9 cellular contexts compared by ENCODE assay signal in genomic region chr2:182650704-182651103, GRCh38.
A peak's percentile ranks its signal among the peaks of the same experiment; 100 is the strongest.
DNase-seq lines count a peak whose midpoint lies in the region; ATAC-seq, FAIRE-seq and TF ChIP-seq lines count a peak whose summit lies in the region.
"Had no signal": no experiment of that assay in that cellular context is flagged by ENCODE, and none has a peak within 500 bp of the region (broad histone marks: within the 10 kb centered on the region; RNA-seq: fewer than 3 reads in every experiment).

No MANE protein-coding gene starts in this region.

- FAIRE-seq in HepG2 (lab: Jason Lieb, UNC), result peak; percentile 39

- no TSS peak for BruUV-seq in HepG2 (replicated peaks; lab: Mats Ljungman, UMichigan)

- H3K27me3 Mint-ChIP-seq in brain, result no peaks in the 10 kb centered on the region
- H3K27me3 Mint-ChIP-seq in natural killer cell treated with Interleukin-12 subunit alpha and Interleukin-12 subunit beta and Interleukin-15 and Interleukin-18, amount 100 ng/mL, for 72 hours, result peaks cover 9 to 10% of the 10 kb centered on the region in 2 donors

- peak; percentile 83 for TF ChIP-seq CTCF in brain (conservative IDR thresholded peaks at IDR 0.05)
- peak; percentile 54 for TF ChIP-seq CTCF in HepG2 (CRISPR knock-in tag; IDR thresholded peaks at IDR 0.05)

- no peaks in the 10 kb centered on the region for H3K36me3 ChIP-seq in HepG2 (replicated peaks in 1 of 2; ENCODE audit: control insufficient read depth in 1 of 2, insufficient read depth in 2 of 2, low read length in 2 of 2)

- in situ Hi-C loops in ACHN (cut with HindIII; ENCODE audit: low pct_ligation_motif_present, low pct_unique_long_range_greater_than_20kb, low sequenced_read_pairs) (no loop called here), HepG2 (cut with HindIII; ENCODE audit: extremely low pct_ligation_motif_present, low pct_unique_long_range_greater_than_20kb) (loop anchor here (5.0 kb wide), 2 partner anchors 408 to 463 kb away; no protein-coding TSS in a partner anchor)

- no peaks in the 10 kb centered on the region; a peak in 1 of 5 replicates for H3K27me3 ChIP-seq in HepG2 (ENCODE audit: control insufficient read depth in 1 of 2, insufficient read depth in 2 of 2, low read length in 2 of 2)

- H3K27ac ChIP-seq in HepG2 (ENCODE audit: extremely low read length, insufficient read depth, low read length), result no peak overlapping the region

- DNase-seq in ACHN (peak; percentile 63), NCI-H2171 (lab: John Stamatoyannopoulos, UW) (peak; percentile 30), HepG2 (ENCODE audit: low spot score) (peak; percentile 28)
- no peak for DNase-seq in activated CD4-positive, alpha-beta T cell treated with anti-CD3 and anti-CD28 coated beads, Interleukin-2, amount 50 U/mL, for 1 hour
- no peak for DNase-seq in natural killer cell treated with Interleukin-12 subunit alpha and Interleukin-12 subunit beta and Interleukin-15 and Interleukin-18, amount 100 ng/mL, for 72 hours (ENCODE audit: low spot score)
- DNase-seq: activated naive CD8-positive, alpha-beta T cell treated with anti-CD3 and anti-CD28 coated beads, Interleukin-2, amount 10 ng/mL, durations not matched to agents 7 days and 5 days had no signal

- H3K4me1 Mint-ChIP-seq in brain, result peaks cover 17% of the 10 kb centered on the region
- no peaks in the 10 kb centered on the region for H3K4me1 Mint-ChIP-seq in natural killer cell treated with Interleukin-12 subunit alpha and Interleukin-12 subunit beta and Interleukin-15 and Interleukin-18, amount 100 ng/mL, for 72 hours (ENCODE audit: low read depth in 2 of 2)

- peak overlapping the region in 4 of 5 experiments; percentile 22 to 65 (median 47) for H3K27ac Mint-ChIP-seq in brain
- H3K27ac Mint-ChIP-seq in natural killer cell treated with Interleukin-12 subunit alpha and Interleukin-12 subunit beta and Interleukin-15 and Interleukin-18, amount 100 ng/mL, for 72 hours, result no peak overlapping the region
- H3K27ac Mint-ChIP-seq: activated naive CD8-positive, alpha-beta T cell treated with anti-CD3 and anti-CD28 coated beads, Interleukin-2, amount 10 ng/mL, durations not matched to agents 7 days and 5 days had no signal

- TF ChIP-seq POLR2A in HepG2 (IDR thresholded peaks at IDR 0.05; ENCODE audit: insufficient read depth in 1 of 2, low read depth in 2 of 2, low read length in 2 of 2), result no peak

- no peaks in the 10 kb centered on the region for H4K20me1 ChIP-seq in HepG2 (ENCODE audit: insufficient read depth, low read length)

- CTCF ChIA-PET in HepG2 (lab: Yijun Ruan, JAX; ENCODE audit: low intra/inter-chr PET ratio, low total read pairs), result interaction anchor here (1.4 to 3.8 kb wide), 3 partner anchors 408 to 465 kb away, joined by 3 to 31 read pairs (median 15); no protein-coding TSS in a partner anchor

- peak; percentile 32; the same call in 1 of the 2 replicates for TF ChIP-seq RAD21 in HepG2 (CRISPR knock-in tag; IDR thresholded peaks at IDR 0.05)

- no peak overlapping the region for H3K4me3 Mint-ChIP-seq in brain
- no peak overlapping the region for H3K4me3 Mint-ChIP-seq in natural killer cell treated with Interleukin-12 subunit alpha and Interleukin-12 subunit beta and Interleukin-15 and Interleukin-18, amount 100 ng/mL, for 72 hours
- H3K4me3 Mint-ChIP-seq: activated naive CD8-positive, alpha-beta T cell treated with anti-CD3 and anti-CD28 coated beads, Interleukin-2, amount 10 ng/mL, durations not matched to agents 7 days and 5 days had no signal

- no peak overlapping the region for H3K9ac ChIP-seq in HepG2 (ENCODE audit: insufficient read depth, low read depth, low read length)

- no peaks in the 10 kb centered on the region for H3K36me3 Mint-ChIP-seq in brain
- no peaks in the 10 kb centered on the region for H3K36me3 Mint-ChIP-seq in natural killer cell treated with Interleukin-12 subunit alpha and Interleukin-12 subunit beta and Interleukin-15 and Interleukin-18, amount 100 ng/mL, for 72 hours
- H3K36me3 Mint-ChIP-seq: activated naive CD8-positive, alpha-beta T cell treated with anti-CD3 and anti-CD28 coated beads, Interleukin-2, amount 10 ng/mL, durations not matched to agents 7 days and 5 days had no signal

- TF ChIP-seq EP300 in HepG2 (IDR thresholded peaks at IDR 0.05; ENCODE audit: low read depth in 2 of 2, low read length in 2 of 2) (no peak), HepG2 (CRISPR knock-in tag; IDR thresholded peaks at IDR 0.05; ENCODE audit: borderline replicate concordance) (no peak)

- H3K4me1 ChIP-seq in HepG2 (ENCODE audit: insufficient read depth, low read length), result no peaks in the 10 kb centered on the region

- ATAC-seq in GM18870 (IDR thresholded peaks at IDR 0.05; ENCODE audit: unreplicated experiment) (peak; percentile 49), HepG2 (no peak), GM21619 (IDR thresholded peaks at IDR 0.05; ENCODE audit: unreplicated experiment) (no peak)
- ATAC-seq in natural killer cell treated with Interleukin-12 subunit alpha and Interleukin-12 subunit beta and Interleukin-15 and Interleukin-18, amount 100 ng/mL, for 72 hours, result no peak

- intact Hi-C loops in HepG2 (cut with micrococcal nuclease; ENCODE audit: unreplicated experiment), result loop anchor here (5.0 kb wide), 1 partner anchor 908 kb away; no protein-coding TSS in a partner anchor

- 32% methylated on average over 4 of the region's 4 CpGs for WGBS in HepG2 (ENCODE audit: low lambda C conversion rate)

- no peaks in the 10 kb centered on the region for H3K9me3 Mint-ChIP-seq in brain
- no peaks in the 10 kb centered on the region for H3K9me3 Mint-ChIP-seq in natural killer cell treated with Interleukin-12 subunit alpha and Interleukin-12 subunit beta and Interleukin-15 and Interleukin-18, amount 100 ng/mL, for 72 hours
- H3K9me3 Mint-ChIP-seq: activated naive CD8-positive, alpha-beta T cell treated with anti-CD3 and anti-CD28 coated beads, Interleukin-2, amount 10 ng/mL, durations not matched to agents 7 days and 5 days had no signal

- H3K4me2 ChIP-seq in HepG2 (ENCODE audit: low read depth, low read length), result no peak overlapping the region

- POLR2A ChIA-PET in HepG2 (lab: Yijun Ruan, JAX), result no interaction called here

- H2AFZ ChIP-seq in HepG2 (ENCODE audit: low read length), result no peak overlapping the region

- no peaks in the 10 kb centered on the region for H3K79me2 ChIP-seq in HepG2 (ENCODE audit: insufficient read depth, low read length)

- H3K9me3 ChIP-seq in HepG2 (ENCODE audit: low read length), result no peaks in the 10 kb centered on the region

- H3K4me3 ChIP-seq in HepG2 (replicated peaks in 1 of 3; ENCODE audit: insufficient read depth in 1 of 3, low read depth in 2 of 3, low read length in 3 of 3), result no peak overlapping the region

TF ChIP-seq in HepG2, 621 proteins besides CTCF, POLR2A, EP300 and RAD21:
- TF ChIP-seq FOXK2 (IDR thresholded peaks at IDR 0.05), result 0 out of 2 replicates have a peak, but pooled peaks have one; percentile 7
- TF ChIP-seq, protein P1, sequence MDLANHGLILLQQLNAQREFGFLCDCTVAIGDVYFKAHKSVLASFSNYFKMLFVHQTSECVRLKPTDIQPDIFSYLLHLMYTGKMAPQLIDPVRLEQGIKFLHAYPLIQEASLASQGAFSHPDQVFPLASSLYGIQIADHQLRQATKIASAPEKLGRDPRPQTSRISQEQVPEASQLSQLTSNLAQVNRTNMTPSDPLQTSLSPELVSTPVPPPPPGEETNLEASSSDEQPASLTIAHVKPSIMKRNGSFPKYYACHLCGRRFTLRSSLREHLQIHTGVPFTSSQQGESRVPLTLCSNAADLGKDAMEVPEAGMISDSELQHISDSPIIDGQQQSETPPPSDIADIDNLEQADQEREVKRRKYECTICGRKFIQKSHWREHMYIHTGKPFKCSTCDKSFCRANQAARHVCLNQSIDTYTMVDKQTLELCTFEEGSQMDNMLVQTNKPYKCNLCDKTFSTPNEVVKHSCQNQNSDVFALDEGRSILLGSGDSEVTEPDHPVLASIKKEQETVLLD (CRISPR knock-in tag; IDR thresholded peaks at IDR 0.05; ENCODE audit: low read depth), result no peak
- 0 out of 2 replicates have a peak, but pooled peaks have one; percentile 20 for TF ChIP-seq FOXA3 (CRISPR knock-in tag; IDR thresholded peaks at IDR 0.05)
- peak; percentile 49; the same call in 1 of the 2 replicates for TF ChIP-seq CEBPB (IDR thresholded peaks at IDR 0.05; ENCODE audit: borderline replicate concordance, low read depth, low read length)
- TF ChIP-seq STAG1 (CRISPR knock-in tag; IDR thresholded peaks at IDR 0.05), result peak; percentile 70
- TF ChIP-seq RXRB (CRISPR knock-in tag; IDR thresholded peaks at IDR 0.05; ENCODE audit: borderline replicate concordance), result no peak
- TF ChIP-seq, protein P2, sequence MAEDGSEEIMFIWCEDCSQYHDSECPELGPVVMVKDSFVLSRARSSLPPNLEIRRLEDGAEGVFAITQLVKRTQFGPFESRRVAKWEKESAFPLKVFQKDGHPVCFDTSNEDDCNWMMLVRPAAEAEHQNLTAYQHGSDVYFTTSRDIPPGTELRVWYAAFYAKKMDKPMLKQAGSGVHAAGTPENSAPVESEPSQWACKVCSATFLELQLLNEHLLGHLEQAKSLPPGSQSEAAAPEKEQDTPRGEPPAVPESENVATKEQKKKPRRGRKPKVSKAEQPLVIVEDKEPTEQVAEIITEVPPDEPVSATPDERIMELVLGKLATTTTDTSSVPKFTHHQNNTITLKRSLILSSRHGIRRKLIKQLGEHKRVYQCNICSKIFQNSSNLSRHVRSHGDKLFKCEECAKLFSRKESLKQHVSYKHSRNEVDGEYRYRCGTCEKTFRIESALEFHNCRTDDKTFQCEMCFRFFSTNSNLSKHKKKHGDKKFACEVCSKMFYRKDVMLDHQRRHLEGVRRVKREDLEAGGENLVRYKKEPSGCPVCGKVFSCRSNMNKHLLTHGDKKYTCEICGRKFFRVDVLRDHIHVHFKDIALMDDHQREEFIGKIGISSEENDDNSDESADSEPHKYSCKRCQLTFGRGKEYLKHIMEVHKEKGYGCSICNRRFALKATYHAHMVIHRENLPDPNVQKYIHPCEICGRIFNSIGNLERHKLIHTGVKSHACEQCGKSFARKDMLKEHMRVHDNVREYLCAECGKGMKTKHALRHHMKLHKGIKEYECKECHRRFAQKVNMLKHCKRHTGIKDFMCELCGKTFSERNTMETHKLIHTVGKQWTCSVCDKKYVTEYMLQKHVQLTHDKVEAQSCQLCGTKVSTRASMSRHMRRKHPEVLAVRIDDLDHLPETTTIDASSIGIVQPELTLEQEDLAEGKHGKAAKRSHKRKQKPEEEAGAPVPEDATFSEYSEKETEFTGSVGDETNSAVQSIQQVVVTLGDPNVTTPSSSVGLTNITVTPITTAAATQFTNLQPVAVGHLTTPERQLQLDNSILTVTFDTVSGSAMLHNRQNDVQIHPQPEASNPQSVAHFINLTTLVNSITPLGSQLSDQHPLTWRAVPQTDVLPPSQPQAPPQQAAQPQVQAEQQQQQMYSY (CRISPR knock-in tag; IDR thresholded peaks at IDR 0.05), result no peak
- peak; percentile 49 for TF ChIP-seq SMC3 (IDR thresholded peaks at IDR 0.05; ENCODE audit: low read length)

Comparison
In these comparisons a context has a peak if more than half of its experiments do, and no peak if none do; other contexts are left out.
1. DNase-seq: peak in ACHN (single experiment), NCI-H2171 (single experiment) and HepG2 (single experiment); none in activated CD4-positive, alpha-beta T cell treated with anti-CD3 and anti-CD28 coated beads, Interleukin-2, amount 50 U/mL, for 1 hour (single experiment) and natural killer cell treated with Interleukin-12 subunit alpha and Interleukin-12 subunit beta and Interleukin-15 and Interleukin-18, amount 100 ng/mL, for 72 hours (single experiment).
2. H3K27ac Mint-ChIP-seq: peak in brain (4 of 5); none in natural killer cell treated with Interleukin-12 subunit alpha and Interleukin-12 subunit beta and Interleukin-15 and Interleukin-18, amount 100 ng/mL, for 72 hours (0 of 2).